15 cellular contexts compared by ENCODE assay signal in the genomic region with DNA sequence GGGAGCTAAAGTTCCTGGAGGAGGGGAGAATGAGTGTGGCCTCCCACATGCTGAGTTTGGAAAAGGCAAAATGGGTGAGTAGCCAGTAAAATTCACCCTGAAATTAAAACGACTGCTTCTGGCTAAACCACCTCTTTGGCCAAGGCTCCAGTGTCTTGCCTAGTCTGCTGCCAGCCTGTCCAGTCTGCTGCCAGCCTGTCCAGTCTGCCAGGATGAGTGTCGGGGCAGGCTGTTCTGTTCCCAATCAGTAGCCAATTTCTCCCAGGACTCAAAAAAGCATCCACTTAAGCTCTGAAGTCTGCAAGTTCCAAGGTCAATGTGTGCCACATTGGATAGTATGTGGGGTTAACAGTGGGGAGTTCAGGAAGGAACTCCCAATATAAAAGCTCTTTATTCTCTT.
DNase-seq lines count a peak whose midpoint lies in the region; ATAC-seq lines count a peak whose summit lies in the region.
"Had no signal": no experiment of that assay in that cellular context is flagged by ENCODE, and none has a peak within 500 bp of the region (broad histone marks: within the 10 kb centered on the region; RNA-seq: fewer than 3 reads in every experiment).

No MANE protein-coding gene starts in this region.

- peak; percentile 86 for ATAC-seq in left ventricle myocardium superior
- no peak for ATAC-seq in HG03442 (IDR thresholded peaks at IDR 0.05; ENCODE audit: unreplicated experiment)
- ATAC-seq: A549 had no signal

- intact Hi-C loops in left ventricle myocardium superior (cut with micrococcal nuclease) = no loop called here

- peak; percentile 71 for DNase-seq in Ammon's horn (ENCODE audit: low spot score)
- peak in 39 of 58 donors; percentile 3 to 86 (median 39) for DNase-seq in anterior cingulate cortex (lab: John Stamatoyannopoulos, UW)
- peak; percentile 43 for DNase-seq in left ventricle myocardium superior
- DNase-seq in pons (ENCODE audit: low spot score) = peak; percentile 62
- DNase-seq in HK-2 (ENCODE audit: unreplicated experiment) = no peak
- no peak for DNase-seq in T-helper 9 cell
- no peak for DNase-seq in NCI-H2171 treated with DMSO at 0.1 percent for 48 hours (lab: John Stamatoyannopoulos, UW)
- DNase-seq: GOT3, KBM-7, NCI-H1436 treated with DMSO at 0.1 percent for 48 hours, NCI-H2081 treated with DMSO at 0.1 percent for 48 hours, NCI-H524 treated with DMSO at 0.1 percent for 48 hours, SHP77 treated with DMSO at 0.1 percent for 48 hours had no signal

Comparison
In these comparisons a context has a peak if more than half of its experiments do, and no peak if none do; other contexts are left out.
1. DNase-seq: peak in Ammon's horn (single experiment), anterior cingulate cortex (39 of 58), left ventricle myocardium superior (single experiment) and pons (single experiment); none in HK-2 (single experiment), T-helper 9 cell (single experiment) and NCI-H2171 treated with DMSO at 0.1 percent for 48 hours (single experiment).